Comparison of ENCODE assay signal across 8 cellular contexts in genomic region chr16:24504467-24505345, GRCh38. TPM values are rescaled to one million over a fixed set of nuclear protein-coding genes. Genes with fewer than 3 reads are reported as not detected.
A peak's percentile ranks its signal among the peaks of the same experiment; 100 is the strongest.
DNase-seq lines count a peak whose midpoint lies in the region; ATAC-seq and TF ChIP-seq lines count a peak whose summit lies in the region.

No MANE protein-coding gene starts in this region.

- no peaks in the 10 kb centered on the region for H3K9me3 ChIP-seq in right lobe of liver

- TF ChIP-seq POLR2A in right lobe of liver (IDR thresholded peaks at IDR 0.05) = no peak

- no peaks in the 10 kb centered on the region for H3K4me1 ChIP-seq in right lobe of liver

- DNase-seq in COLO668 (lab: John Stamatoyannopoulos, UW; ENCODE audit: unreplicated experiment) (peak; percentile 37), H4 (ENCODE audit: low spot score) (peak; percentile 62), NCI-H2171 treated with DMSO at 0.1 percent for 48 hours (lab: John Stamatoyannopoulos, UW) (peak; percentile 68), cerebellum (ENCODE audit: low spot score) (peak; percentile 73), right lobe of liver (peak; percentile 27 to 67 (median 52))
- DNase-seq in activated CD4-positive, alpha-beta T cell treated with anti-CD3 and anti-CD28 coated beads for 24 hours (ENCODE audit: low read depth in 2 of 2) = peak; percentile 33 to 41
- peak; percentile 8 for DNase-seq in stimulated activated CD8-positive, alpha-beta memory T cell treated with anti-CD3 and anti-CD28 coated beads, Interleukin-12 subunit alpha, Interleukin-12 subunit beta, amount 100 ng/mL, for 24 hours (ENCODE audit: extremely low read depth)

- 25% methylated on average over 16 of the region's 18 CpGs for WGBS in right lobe of liver (ENCODE audit: insufficient coverage, low coverage, low lambda C conversion rate, missing lambda C conversion rate)

- H3K36me3 ChIP-seq in right lobe of liver = no peaks in the 10 kb centered on the region

- H3K27me3 ChIP-seq in right lobe of liver = no peaks in the 10 kb centered on the region

- H3K27ac ChIP-seq in right lobe of liver = no peak overlapping the region

- peak; percentile 95 to 99 (median 97) for ATAC-seq in right lobe of liver
- no peak for ATAC-seq in HG02840 (IDR thresholded peaks at IDR 0.05; ENCODE audit: low FRiP score, unreplicated experiment)

- H3K4me3 ChIP-seq in right lobe of liver = no peak overlapping the region

- peak; percentile 69 to 83 (median 80) for TF ChIP-seq CTCF in right lobe of liver (IDR thresholded peaks at IDR 0.05)

- intact Hi-C loops in right lobe of liver (cut with DNase I) = loop anchor here in 1 of 2 donors (10.0 kb wide), 1 partner anchor 460 kb away; no protein-coding TSS in a partner anchor

RNA-seq across cellular contexts. Expression of gene RBBP6, which starts 34.7 kb away (rescaled TPM):
- 7.7 and 16.0 TPM in 2 replicates for total RNA-seq in H4 (2014; rRNA removed; shearing (Covaris generic))
- total RNA-seq in cerebellum (90.0 TPM), right lobe of liver (10 to 100 TPM; 16.0 to 24.8 (median 20.1) TPM)

Comparison
In these comparisons a context has a peak if more than half of its experiments do, and no peak if none do; other contexts are left out.
1. DNase-seq: peak in every context shown above with its lines; median percentile 73 in cerebellum; 68 in NCI-H2171 treated with DMSO at 0.1 percent for 48 hours; 62 in H4; 52 in right lobe of liver; 37 in COLO668; 37 in activated CD4-positive, alpha-beta T cell treated with anti-CD3 and anti-CD28 coated beads for 24 hours; 8 in stimulated activated CD8-positive, alpha-beta memory T cell treated with anti-CD3 and anti-CD28 coated beads, Interleukin-12 subunit alpha, Interleukin-12 subunit beta, amount 100 ng/mL, for 24 hours.